ENCODE assay signal across 32 cellular contexts in the genomic region with DNA sequence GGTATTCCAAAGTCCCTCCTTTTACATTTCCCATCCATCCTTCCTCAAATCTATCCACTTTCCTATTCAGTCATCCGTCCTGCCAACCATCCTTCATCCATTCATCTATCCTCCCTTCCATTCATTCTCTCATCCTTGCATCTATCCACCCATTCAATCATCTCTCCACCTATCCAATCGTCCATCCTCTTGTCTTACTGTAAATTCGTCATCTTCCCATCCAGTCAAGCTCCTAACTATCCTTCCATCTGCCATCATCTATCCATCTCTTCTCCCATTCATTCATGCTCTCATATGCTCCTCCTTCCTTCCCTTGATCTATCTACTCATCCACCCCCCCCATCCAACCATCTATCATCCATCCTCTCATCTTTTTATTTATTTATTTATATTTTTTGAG. TPM values are rescaled to one million over a fixed set of nuclear protein-coding genes. Genes with fewer than 3 reads are reported as not detected.
"Had no signal": no experiment of that assay in that cellular context is flagged by ENCODE, and none has a peak within 500 bp of the region (broad histone marks: within the 10 kb centered on the region; RNA-seq: fewer than 3 reads in every experiment).

No MANE protein-coding gene starts in this region.

- DNase-seq: activated CD4-positive, alpha-beta T cell treated with anti-CD3 and anti-CD28 coated beads for 1 hour; activated naive CD4-positive, alpha-beta T cell; activated T-cell treated with anti-CD3 and anti-CD28 coated beads, Interleukin-2, amount 50 U/mL, for 48 hours; amniotic stem cell; brain microvascular endothelial cell; dorsolateral prefrontal cortex; effector memory CD4-positive, alpha-beta T cell; head of caudate nucleus; hypothalamus; midbrain; naive thymus-derived CD4-positive, alpha-beta T cell; pancreas; retina; stimulated activated CD4-positive, alpha-beta T cell treated with anti-CD3 and anti-CD28 coated beads, Interleukin-12 subunit alpha, Interleukin-12 subunit beta, amount 100 ng/mL, for 4 hours; stimulated activated CD4-positive, alpha-beta T cell treated with anti-CD3 and anti-CD28 coated beads, Interleukin-4, amount 100 ng/mL, for 1 hour; stimulated activated naive CD8-positive, alpha-beta T cell treated with anti-CD3 and anti-CD28 coated beads, Interleukin-15, amount 100 ng/mL, for 72 hours; substantia nigra; T1000 had no signal

- H3K27me3 Mint-ChIP-seq: memory B cell; naive thymus-derived CD4-positive, alpha-beta T cell; stimulated activated naive CD8-positive, alpha-beta T cell treated with anti-CD3 and anti-CD28 coated beads, Interleukin-15, amount 100 ng/mL, for 72 hours had no signal

- H3K27ac Mint-ChIP-seq: memory B cell; stimulated activated naive CD8-positive, alpha-beta T cell treated with anti-CD3 and anti-CD28 coated beads, Interleukin-15, amount 100 ng/mL, for 72 hours; type B pancreatic cell had no signal

- ATAC-seq: naive thymus-derived CD4-positive, alpha-beta T cell; pancreas; sciatic nerve; SK-N-SH treated with all-trans-retinoic acid at 6 μM for 48 hours; stimulated activated naive CD8-positive, alpha-beta T cell treated with anti-CD3 and anti-CD28 coated beads, Interleukin-15, amount 100 ng/mL, for 72 hours had no signal

- H3K9me3 Mint-ChIP-seq: naive thymus-derived CD4-positive, alpha-beta T cell; stimulated activated naive CD8-positive, alpha-beta T cell treated with anti-CD3 and anti-CD28 coated beads, Interleukin-15, amount 100 ng/mL, for 72 hours; type B pancreatic cell had no signal

- H3K36me3 Mint-ChIP-seq: memory B cell, type B pancreatic cell had no signal

- H3K4me3 Mint-ChIP-seq: memory B cell; naive thymus-derived CD4-positive, alpha-beta T cell; stimulated activated naive CD8-positive, alpha-beta T cell treated with anti-CD3 and anti-CD28 coated beads, Interleukin-15, amount 100 ng/mL, for 72 hours; type B pancreatic cell had no signal

RNA-seq across cellular contexts. Expression of a gene that starts 5.0 kb away (rescaled TPM):
- total RNA-seq: astrocyte; cardiac septum; cerebellum; endothelial cell of umbilical vein; fibroblast of lung; kidney epithelial cell; lower leg skin; naive thymus-derived CD4-positive, alpha-beta T cell; sciatic nerve; vagina had no signal

RNA-seq across cellular contexts. Expression of a gene that starts 15.4 kb away (rescaled TPM):
- total RNA-seq: astrocyte; cardiac septum; cerebellum; endothelial cell of umbilical vein; fibroblast of lung; fibroblast of villous mesenchyme; kidney epithelial cell; lower leg skin; naive thymus-derived CD4-positive, alpha-beta T cell; prostate gland; sciatic nerve; vagina had no signal

RNA-seq across cellular contexts. Expression of a gene that starts 19.4 kb away (rescaled TPM):
- total RNA-seq: fibroblast of lung had no signal
